Comparison of ENCODE assay signal across 1 cellular context in the genomic region with DNA sequence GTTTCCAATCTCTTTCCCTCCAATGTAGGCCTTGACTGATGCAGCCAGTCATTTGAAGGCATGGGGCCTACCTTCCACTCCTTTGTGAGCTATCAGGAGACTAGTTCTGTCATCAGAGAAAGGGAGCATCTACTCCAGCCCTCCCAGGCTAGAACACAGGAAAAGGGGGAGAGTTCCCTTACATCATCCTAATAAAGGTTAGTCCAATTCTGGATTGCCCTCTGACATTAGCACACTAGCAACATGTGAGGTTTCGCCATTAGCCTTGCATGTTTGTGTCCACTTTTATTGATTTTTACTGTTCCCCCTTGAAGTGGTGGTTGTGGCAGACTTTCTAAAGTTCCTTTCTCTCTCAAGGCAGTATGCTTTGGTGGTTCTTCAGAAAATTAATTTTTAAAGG.
TF ChIP-seq lines count a peak whose summit lies in the region.

No MANE protein-coding gene starts in this region.

TF ChIP-seq in K562, 482 proteins besides CTCF, POLR2A, EP300 and RAD21 (continued from another document):
- TF ChIP-seq, protein P1, sequence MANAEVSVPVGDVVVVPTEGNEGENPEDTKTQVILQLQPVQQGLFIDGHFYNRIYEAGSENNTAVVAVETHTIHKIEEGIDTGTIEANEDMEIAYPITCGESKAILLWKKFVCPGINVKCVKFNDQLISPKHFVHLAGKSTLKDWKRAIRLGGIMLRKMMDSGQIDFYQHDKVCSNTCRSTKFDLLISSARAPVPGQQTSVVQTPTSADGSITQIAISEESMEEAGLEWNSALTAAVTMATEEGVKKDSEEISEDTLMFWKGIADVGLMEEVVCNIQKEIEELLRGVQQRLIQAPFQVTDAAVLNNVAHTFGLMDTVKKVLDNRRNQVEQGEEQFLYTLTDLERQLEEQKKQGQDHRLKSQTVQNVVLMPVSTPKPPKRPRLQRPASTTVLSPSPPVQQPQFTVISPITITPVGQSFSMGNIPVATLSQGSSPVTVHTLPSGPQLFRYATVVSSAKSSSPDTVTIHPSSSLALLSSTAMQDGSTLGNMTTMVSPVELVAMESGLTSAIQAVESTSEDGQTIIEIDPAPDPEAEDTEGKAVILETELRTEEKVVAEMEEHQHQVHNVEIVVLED (CRISPR knock-in tag; IDR thresholded peaks at IDR 0.05) = no peak
- TF ChIP-seq NR3C1 (CRISPR knock-in tag; IDR thresholded peaks at IDR 0.05) (no peak), ATF7 (IDR thresholded peaks at IDR 0.05) (no peak), PRPF4 (IDR thresholded peaks at IDR 0.05; ENCODE audit: insufficient read depth, low read depth, low read length, poor library complexity, severe bottlenecking) (no peak), SMARCC2 (IDR thresholded peaks at IDR 0.05; ENCODE audit: low read depth) (no peak), KDM5B (IDR thresholded peaks at IDR 0.05; ENCODE audit: insufficient replicate concordance, low read depth, low read length) (no peak), FOSL1 (tag; conservative IDR thresholded peaks at IDR 0.05) (no peak), RNF2 (IDR thresholded peaks at IDR 0.05) (no peak), ZSCAN32 (CRISPR knock-in tag; IDR thresholded peaks at IDR 0.05) (no peak), SAP30 (IDR thresholded peaks at IDR 0.05; ENCODE audit: borderline replicate concordance, insufficient read depth, low read depth, low read length, poor library complexity, severe bottlenecking) (no peak), NR4A1 (CRISPR knock-in tag; IDR thresholded peaks at IDR 0.05) (no peak), NR4A1 (tag; IDR thresholded peaks at IDR 0.05) (no peak)
- TF ChIP-seq, protein P2, sequence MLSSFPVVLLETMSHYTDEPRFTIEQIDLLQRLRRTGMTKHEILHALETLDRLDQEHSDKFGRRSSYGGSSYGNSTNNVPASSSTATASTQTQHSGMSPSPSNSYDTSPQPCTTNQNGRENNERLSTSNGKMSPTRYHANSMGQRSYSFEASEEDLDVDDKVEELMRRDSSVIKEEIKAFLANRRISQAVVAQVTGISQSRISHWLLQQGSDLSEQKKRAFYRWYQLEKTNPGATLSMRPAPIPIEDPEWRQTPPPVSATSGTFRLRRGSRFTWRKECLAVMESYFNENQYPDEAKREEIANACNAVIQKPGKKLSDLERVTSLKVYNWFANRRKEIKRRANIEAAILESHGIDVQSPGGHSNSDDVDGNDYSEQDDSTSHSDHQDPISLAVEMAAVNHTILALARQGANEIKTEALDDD (IDR thresholded peaks at IDR 0.05) = no peak
- TF ChIP-seq, protein P3, sequence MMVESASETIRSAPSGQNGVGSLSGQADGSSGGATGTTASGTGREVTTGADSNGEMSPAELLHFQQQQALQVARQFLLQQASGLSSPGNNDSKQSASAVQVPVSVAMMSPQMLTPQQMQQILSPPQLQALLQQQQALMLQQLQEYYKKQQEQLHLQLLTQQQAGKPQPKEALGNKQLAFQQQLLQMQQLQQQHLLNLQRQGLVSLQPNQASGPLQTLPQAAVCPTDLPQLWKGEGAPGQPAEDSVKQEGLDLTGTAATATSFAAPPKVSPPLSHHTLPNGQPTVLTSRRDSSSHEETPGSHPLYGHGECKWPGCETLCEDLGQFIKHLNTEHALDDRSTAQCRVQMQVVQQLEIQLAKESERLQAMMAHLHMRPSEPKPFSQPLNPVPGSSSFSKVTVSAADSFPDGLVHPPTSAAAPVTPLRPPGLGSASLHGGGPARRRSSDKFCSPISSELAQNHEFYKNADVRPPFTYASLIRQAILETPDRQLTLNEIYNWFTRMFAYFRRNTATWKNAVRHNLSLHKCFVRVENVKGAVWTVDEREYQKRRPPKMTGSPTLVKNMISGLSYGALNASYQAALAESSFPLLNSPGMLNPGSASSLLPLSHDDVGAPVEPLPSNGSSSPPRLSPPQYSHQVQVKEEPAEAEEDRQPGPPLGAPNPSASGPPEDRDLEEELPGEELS (CRISPR knock-in tag; IDR thresholded peaks at IDR 0.05; ENCODE audit: borderline replicate concordance) = no peak
- TF ChIP-seq, protein P4, sequence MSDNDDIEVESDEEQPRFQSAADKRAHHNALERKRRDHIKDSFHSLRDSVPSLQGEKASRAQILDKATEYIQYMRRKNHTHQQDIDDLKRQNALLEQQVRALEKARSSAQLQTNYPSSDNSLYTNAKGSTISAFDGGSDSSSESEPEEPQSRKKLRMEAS (CRISPR knock-in tag; IDR thresholded peaks at IDR 0.05) = no peak
- TF ChIP-seq, protein P5, sequence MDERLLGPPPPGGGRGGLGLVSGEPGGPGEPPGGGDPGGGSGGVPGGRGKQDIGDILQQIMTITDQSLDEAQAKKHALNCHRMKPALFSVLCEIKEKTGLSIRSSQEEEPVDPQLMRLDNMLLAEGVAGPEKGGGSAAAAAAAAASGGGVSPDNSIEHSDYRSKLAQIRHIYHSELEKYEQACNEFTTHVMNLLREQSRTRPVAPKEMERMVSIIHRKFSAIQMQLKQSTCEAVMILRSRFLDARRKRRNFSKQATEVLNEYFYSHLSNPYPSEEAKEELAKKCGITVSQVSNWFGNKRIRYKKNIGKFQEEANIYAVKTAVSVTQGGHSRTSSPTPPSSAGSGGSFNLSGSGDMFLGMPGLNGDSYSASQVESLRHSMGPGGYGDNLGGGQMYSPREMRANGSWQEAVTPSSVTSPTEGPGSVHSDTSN (CRISPR knock-in tag; IDR thresholded peaks at IDR 0.05; ENCODE audit: low read depth) = no peak
- TF ChIP-seq, protein P5 (tag; conservative IDR thresholded peaks at IDR 0.05; ENCODE audit: low read depth) = no peak
- TF ChIP-seq, protein P6, sequence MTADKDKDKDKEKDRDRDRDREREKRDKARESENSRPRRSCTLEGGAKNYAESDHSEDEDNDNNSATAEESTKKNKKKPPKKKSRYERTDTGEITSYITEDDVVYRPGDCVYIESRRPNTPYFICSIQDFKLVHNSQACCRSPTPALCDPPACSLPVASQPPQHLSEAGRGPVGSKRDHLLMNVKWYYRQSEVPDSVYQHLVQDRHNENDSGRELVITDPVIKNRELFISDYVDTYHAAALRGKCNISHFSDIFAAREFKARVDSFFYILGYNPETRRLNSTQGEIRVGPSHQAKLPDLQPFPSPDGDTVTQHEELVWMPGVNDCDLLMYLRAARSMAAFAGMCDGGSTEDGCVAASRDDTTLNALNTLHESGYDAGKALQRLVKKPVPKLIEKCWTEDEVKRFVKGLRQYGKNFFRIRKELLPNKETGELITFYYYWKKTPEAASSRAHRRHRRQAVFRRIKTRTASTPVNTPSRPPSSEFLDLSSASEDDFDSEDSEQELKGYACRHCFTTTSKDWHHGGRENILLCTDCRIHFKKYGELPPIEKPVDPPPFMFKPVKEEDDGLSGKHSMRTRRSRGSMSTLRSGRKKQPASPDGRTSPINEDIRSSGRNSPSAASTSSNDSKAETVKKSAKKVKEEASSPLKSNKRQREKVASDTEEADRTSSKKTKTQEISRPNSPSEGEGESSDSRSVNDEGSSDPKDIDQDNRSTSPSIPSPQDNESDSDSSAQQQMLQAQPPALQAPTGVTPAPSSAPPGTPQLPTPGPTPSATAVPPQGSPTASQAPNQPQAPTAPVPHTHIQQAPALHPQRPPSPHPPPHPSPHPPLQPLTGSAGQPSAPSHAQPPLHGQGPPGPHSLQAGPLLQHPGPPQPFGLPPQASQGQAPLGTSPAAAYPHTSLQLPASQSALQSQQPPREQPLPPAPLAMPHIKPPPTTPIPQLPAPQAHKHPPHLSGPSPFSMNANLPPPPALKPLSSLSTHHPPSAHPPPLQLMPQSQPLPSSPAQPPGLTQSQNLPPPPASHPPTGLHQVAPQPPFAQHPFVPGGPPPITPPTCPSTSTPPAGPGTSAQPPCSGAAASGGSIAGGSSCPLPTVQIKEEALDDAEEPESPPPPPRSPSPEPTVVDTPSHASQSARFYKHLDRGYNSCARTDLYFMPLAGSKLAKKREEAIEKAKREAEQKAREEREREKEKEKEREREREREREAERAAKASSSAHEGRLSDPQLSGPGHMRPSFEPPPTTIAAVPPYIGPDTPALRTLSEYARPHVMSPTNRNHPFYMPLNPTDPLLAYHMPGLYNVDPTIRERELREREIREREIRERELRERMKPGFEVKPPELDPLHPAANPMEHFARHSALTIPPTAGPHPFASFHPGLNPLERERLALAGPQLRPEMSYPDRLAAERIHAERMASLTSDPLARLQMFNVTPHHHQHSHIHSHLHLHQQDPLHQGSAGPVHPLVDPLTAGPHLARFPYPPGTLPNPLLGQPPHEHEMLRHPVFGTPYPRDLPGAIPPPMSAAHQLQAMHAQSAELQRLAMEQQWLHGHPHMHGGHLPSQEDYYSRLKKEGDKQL (CRISPR knock-in tag; IDR thresholded peaks at IDR 0.05; ENCODE audit: borderline replicate concordance) = no peak
